ENCODE assay signal across 19 cellular contexts in the genomic region with DNA sequence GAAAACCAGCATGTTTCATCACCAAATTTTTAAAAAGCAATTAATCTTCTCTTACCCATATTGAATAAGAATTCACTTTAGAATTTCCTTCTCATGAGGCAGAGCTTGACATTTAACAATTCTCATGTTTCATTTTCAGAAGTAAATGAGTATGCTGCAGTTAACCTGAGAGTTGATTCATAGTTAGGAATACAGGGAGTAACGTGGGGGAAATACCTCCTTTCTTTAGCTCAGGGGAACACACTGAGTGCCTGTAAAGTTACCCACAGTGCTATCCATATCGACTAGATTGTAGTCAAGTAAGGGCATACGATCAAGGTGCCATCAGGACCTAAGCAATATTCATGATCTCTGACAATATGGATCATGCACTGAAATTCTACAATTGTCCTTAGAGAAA.
"Had no signal": no experiment of that assay in that cellular context is flagged by ENCODE, and none has a peak within 500 bp of the region (broad histone marks: within the 10 kb centered on the region; RNA-seq: fewer than 3 reads in every experiment).

No MANE protein-coding gene starts in this region.

- FAIRE-seq: bronchial epithelial cell, kidney, urothelium cell line had no signal

- DNase-seq: activated CD4-positive, alpha-beta T cell treated with anti-CD3 and anti-CD28 coated beads, Interleukin-2, amount 50 U/mL, for 1 hour; activated naive CD4-positive, alpha-beta T cell treated with anti-CD3 and anti-CD28 coated beads for 36 hours; activated T-cell treated with anti-CD3 and anti-CD28 coated beads, Interleukin-2, amount 50 U/mL, for 1 hour; adrenal gland; cerebellar nuclear complex; effector CD8-positive, alpha-beta T cell; gastrocnemius medialis; heart left ventricle; kidney; sigmoid colon; stimulated activated CD4-positive, alpha-beta T cell treated with anti-CD3 and anti-CD28 coated beads, Interleukin-4, amount 100 ng/mL, for 24 hours; substantia nigra; tibial artery had no signal

- H3K4me3 ChIP-seq: adrenal gland, gastrocnemius medialis, heart left ventricle, lung, sigmoid colon, tibial artery had no signal

- H3K27ac ChIP-seq: adrenal gland, gastrocnemius medialis, heart left ventricle, sigmoid colon, tibial artery had no signal

- H3K9me3 ChIP-seq: adrenal gland, gastrocnemius medialis, heart left ventricle, sigmoid colon, tibial artery had no signal

- H3K4me1 ChIP-seq: gastrocnemius medialis, sigmoid colon, tibial artery had no signal

- H3K36me3 ChIP-seq: adrenal gland, gastrocnemius medialis, heart left ventricle, sigmoid colon, tibial artery had no signal

- ATAC-seq: esophagus mucosa; gastrocnemius medialis; heart left ventricle; left lobe of liver; stimulated activated memory B cell treated with anti-CD40 and anti-IgM and Interleukin-4, amounts not matched to agents 10 μg/mL and 1 μg/mL and 100 μg/mL, for 72 hours had no signal

- H3K27me3 ChIP-seq: adrenal gland, gastrocnemius medialis, sigmoid colon, tibial artery had no signal
